In genomic region chr12:57621497-57622292, GRCh38 we compare ENCODE assay signal across 8 cellular contexts. TPM values are rescaled to one million over a fixed set of nuclear protein-coding genes. Genes with fewer than 3 reads are reported as not detected.
A peak's percentile ranks its signal among the peaks of the same experiment; 100 is the strongest.
DNase-seq lines count a peak whose midpoint lies in the region; ATAC-seq, FAIRE-seq and TF ChIP-seq lines count a peak whose summit lies in the region.

No MANE protein-coding gene starts in this region.

- H3K4me1 ChIP-seq in iPS-15b (ENCODE audit: control insufficient read depth, insufficient read depth, low read length) (peaks cover 5% of the 10 kb centered on the region), small intestine (ENCODE audit: control insufficient read depth in 2 of 2, insufficient read depth in 1 of 2, low read depth in 1 of 2, low read length in 1 of 2) (no peaks in the 10 kb centered on the region)

- 1 to 5% (median 3%) methylated on average over 41 to 49 of the region's 49 CpGs for WGBS in small intestine, 3 donors

- DNase-seq in GM03348 (ENCODE audit: low spot score), result peak; percentile 87
- peak; percentile 22 for DNase-seq in T follicular helper cell (ENCODE audit: low read depth)
- no peak for DNase-seq in astrocyte of the spinal cord (ENCODE audit: low read depth, low spot score)
- peak; percentile 15 for DNase-seq in small intestine
- no peak for DNase-seq in NCI-H226

- peak; percentile 87 for TF ChIP-seq CTCF in astrocyte of the spinal cord (IDR thresholded peaks at IDR 0.05; ENCODE audit: low read depth, low read length)

- no peak for FAIRE-seq in small intestine (lab: Jason Lieb, UNC)

- H3K9me3 ChIP-seq in iPS-15b (ENCODE audit: control insufficient read depth, insufficient read depth, low read length) (no peaks in the 10 kb centered on the region), small intestine (ENCODE audit: control insufficient read depth, low read depth) (no peaks in the 10 kb centered on the region)

- H3K27ac ChIP-seq in small intestine (ENCODE audit: low read depth in 1 of 2, low read length in 1 of 2), result no peak overlapping the region

- ATAC-seq in HG03442 (IDR thresholded peaks at IDR 0.05; ENCODE audit: unreplicated experiment) (peak; percentile 51), HG03108 (IDR thresholded peaks at IDR 0.05; ENCODE audit: unreplicated experiment) (no peak)

- H3K36me3 ChIP-seq in iPS-15b (ENCODE audit: control insufficient read depth, insufficient read depth, low read length) (no peaks in the 10 kb centered on the region), small intestine (ENCODE audit: control insufficient read depth in 2 of 2, insufficient read depth in 2 of 2, low read length in 2 of 2) (no peaks in the 10 kb centered on the region)

- in situ Hi-C loops in astrocyte of the spinal cord (cut with HindIII; ENCODE audit: low sequenced_read_pairs), result no loop called here

- H3K9ac ChIP-seq in iPS-15b (ENCODE audit: low read depth, low read length), result no peak overlapping the region

- peaks cover 99% of the 10 kb centered on the region for H3K27me3 ChIP-seq in iPS-15b (ENCODE audit: control insufficient read depth, insufficient read depth, low read length)
- peaks cover 3 to 60% of the 10 kb centered on the region in 2 donors for H3K27me3 ChIP-seq in small intestine (ENCODE audit: control insufficient read depth in 2 of 2, insufficient read depth in 2 of 2, low read length in 2 of 2)

- H3K4me3 ChIP-seq in astrocyte of the spinal cord (ENCODE audit: low read depth, low read length) (peak overlapping the region; percentile 24), iPS-15b (ENCODE audit: low read depth, low read length) (peak overlapping the region; percentile 52), small intestine (ENCODE audit: low read depth in 1 of 2, low read length in 2 of 2) (peak overlapping the region in 1 of 2 donors; percentile 6)

RNA-seq across cellular contexts. Expression of gene ARHGEF25, which starts 10.5 kb away (rescaled TPM):
- 10 to 100 TPM in 1 of 3 donors, 1 to 10 TPM in 1, not detected in 1; 4.6 to 11.8 TPM for polyA plus RNA-seq in small intestine

RNA-seq across cellular contexts. Expression of gene B4GALNT1, which starts 11.3 kb away (rescaled TPM):
- 1 to 10 TPM in 1 of 3 donors, under 1 TPM in 1, not detected in 1; 0.27 to 2.1 TPM for polyA plus RNA-seq in small intestine

RNA-seq across cellular contexts. Expression of gene DTX3, which starts 17.1 kb away (rescaled TPM):
- polyA plus RNA-seq in small intestine, result 1 to 10 TPM in 2 of 3 donors, not detected in 1; 5.4 to 9.9 TPM

RNA-seq across cellular contexts. Expression of gene PIP4K2C, which starts 30.7 kb away (rescaled TPM):
- 10 to 100 TPM; 16.1 to 18.1 (median 17.6) TPM for polyA plus RNA-seq in small intestine

Comparison
In these comparisons a context has a peak if more than half of its experiments do, and no peak if none do; other contexts are left out.
1. DNase-seq: peak in GM03348 (single experiment), T follicular helper cell (single experiment) and small intestine (single experiment); none in astrocyte of the spinal cord (single experiment) and NCI-H226 (single experiment).